ENCODE assay signal across 7 cellular contexts in the genomic region with DNA sequence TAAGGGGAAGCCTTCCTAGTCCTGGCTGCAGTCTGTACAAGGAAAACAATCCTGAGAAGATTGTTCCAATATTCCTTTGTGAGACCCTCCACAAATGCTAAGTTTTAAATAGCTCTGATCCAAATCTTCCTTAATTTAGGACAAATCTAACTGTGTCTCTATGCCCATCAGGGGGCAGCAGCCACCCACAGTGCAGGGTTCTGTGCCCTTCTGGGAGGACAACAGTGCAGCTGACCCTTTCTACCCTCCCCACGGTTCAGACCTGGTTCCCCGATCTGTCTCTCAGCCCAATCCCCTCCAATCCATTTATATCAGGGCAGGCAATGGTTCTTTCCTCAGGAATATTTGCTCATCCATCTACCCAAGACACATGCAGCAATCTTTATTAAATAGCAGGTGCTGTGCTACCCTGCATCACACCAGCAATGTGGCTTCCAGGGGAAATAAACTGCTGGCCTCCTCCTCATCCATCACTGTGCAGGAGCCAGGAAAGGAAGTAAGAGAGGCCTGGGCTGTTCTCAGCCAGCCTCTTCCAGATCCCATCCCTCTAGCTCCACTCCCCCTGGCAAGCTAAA. TPM values are rescaled to one million over a fixed set of nuclear protein-coding genes. Genes with fewer than 3 reads are reported as not detected.
A peak's percentile ranks its signal among the peaks of the same experiment; 100 is the strongest.
DNase-seq lines count a peak whose midpoint lies in the region; ATAC-seq and TF ChIP-seq lines count a peak whose summit lies in the region.

No MANE protein-coding gene starts in this region.

- no peak overlapping the region for H3K27ac ChIP-seq in naive thymus-derived CD4-positive, alpha-beta T cell (ENCODE audit: low read depth, low read length)

- no peak for DNase-seq in GM06990 (ENCODE audit: extremely low read depth, insufficient read length)
- DNase-seq in NCI-H1092 treated with DMSO at 0.1 percent for 48 hours (lab: John Stamatoyannopoulos, UW), result peak; percentile 41
- peak; percentile 29 to 43 for DNase-seq in activated CD4-positive, alpha-beta T cell treated with anti-CD3 and anti-CD28 coated beads for 4 hours
- DNase-seq in endothelial cell (ENCODE audit: low spot score), result peak; percentile 76
- DNase-seq in naive thymus-derived CD4-positive, alpha-beta T cell, result peak in 6 of 9 donors; percentile 17 to 49 (median 28)
- DNase-seq in cerebellum (ENCODE audit: low spot score), result no peak
- no peak for DNase-seq in NCI-H510A treated with DMSO at 0.1 percent for 48 hours (lab: John Stamatoyannopoulos, UW)

- H3K4me3 Mint-ChIP-seq in endothelial cell (ENCODE audit: unreplicated experiment), result no peak overlapping the region
- H3K4me3 Mint-ChIP-seq in naive thymus-derived CD4-positive, alpha-beta T cell, result no peak overlapping the region

- intact Hi-C loops in naive thymus-derived CD4-positive, alpha-beta T cell (cut with micrococcal nuclease), result loop anchor here (1.0 kb wide), 3 partner anchors 40 to 112 kb away; no protein-coding TSS in a partner anchor

- H3K4me1 ChIP-seq in naive thymus-derived CD4-positive, alpha-beta T cell (ENCODE audit: control insufficient read depth in 2 of 2, insufficient read depth in 2 of 2, low read length in 2 of 2), result peaks cover 6% of the 10 kb centered on the region in 2 donors

- H3K9me3 Mint-ChIP-seq in endothelial cell (ENCODE audit: unreplicated experiment), result no peaks in the 10 kb centered on the region
- H3K9me3 Mint-ChIP-seq in naive thymus-derived CD4-positive, alpha-beta T cell, result peaks cover 0 to 3% (median 0%) of the 10 kb centered on the region in 11 donors

- H3K36me3 Mint-ChIP-seq in endothelial cell (ENCODE audit: low read depth, unreplicated experiment), result peaks cover 5% of the 10 kb centered on the region
- no peaks in the 10 kb centered on the region for H3K36me3 Mint-ChIP-seq in naive thymus-derived CD4-positive, alpha-beta T cell

- TF ChIP-seq CTCF in GM06990 (IDR thresholded peaks at IDR 0.05; ENCODE audit: insufficient read depth, low read length, poor library complexity, severe bottlenecking) (peak; percentile 73), endothelial cell (IDR thresholded peaks at IDR 0.05; ENCODE audit: unreplicated experiment) (peak; percentile 45)

- POLR2A ChIA-PET in naive thymus-derived CD4-positive, alpha-beta T cell (lab: Charles Lee), result interaction anchor here (1.6 to 1.8 kb wide), 2 partner anchors 39 to 41 kb away, joined by 3 to 4 read pairs; no protein-coding TSS in a partner anchor

- CTCF ChIA-PET in naive thymus-derived CD4-positive, alpha-beta T cell (lab: Charles Lee), result interaction anchor here (0.8 to 4.6 kb wide), 13 partner anchors 10 to 113 kb away, joined by 3 to 60 read pairs (median 7); no protein-coding TSS in a partner anchor

- H3K27me3 ChIP-seq in GM06990 (replicated peaks; ENCODE audit: control insufficient read depth, insufficient read depth, low read length), result no peaks in the 10 kb centered on the region; the same call in none of the 2 replicates
- no peaks in the 10 kb centered on the region for H3K27me3 ChIP-seq in naive thymus-derived CD4-positive, alpha-beta T cell (ENCODE audit: control insufficient read depth in 2 of 2, insufficient read depth in 2 of 2, low read length in 2 of 2)

- H3K27ac Mint-ChIP-seq in endothelial cell (ENCODE audit: unreplicated experiment), result no peak overlapping the region
- H3K27ac Mint-ChIP-seq in naive thymus-derived CD4-positive, alpha-beta T cell, result peak overlapping the region in 2 of 9 donors; percentile 13 to 60

- H3K9me3 ChIP-seq in naive thymus-derived CD4-positive, alpha-beta T cell (ENCODE audit: control insufficient read depth in 2 of 3, low read length in 3 of 3), result no peaks in the 10 kb centered on the region

- peaks cover 5% of the 10 kb centered on the region for H3K4me1 Mint-ChIP-seq in endothelial cell (ENCODE audit: unreplicated experiment)
- peaks cover 6 to 15% (median 9%) of the 10 kb centered on the region in 7 donors for H3K4me1 Mint-ChIP-seq in naive thymus-derived CD4-positive, alpha-beta T cell

- no peak overlapping the region for H3K4me3 ChIP-seq in GM06990 (replicated peaks; ENCODE audit: low read depth, low read length)
- H3K4me3 ChIP-seq in naive thymus-derived CD4-positive, alpha-beta T cell (ENCODE audit: low read length), result no peak overlapping the region

- peaks cover 26% of the 10 kb centered on the region for H3K27me3 Mint-ChIP-seq in endothelial cell (ENCODE audit: unreplicated experiment)
- H3K27me3 Mint-ChIP-seq in naive thymus-derived CD4-positive, alpha-beta T cell, result peaks cover 2 to 39% (median 10%) of the 10 kb centered on the region in 5 donors

- no peaks in the 10 kb centered on the region for H3K36me3 ChIP-seq in GM06990 (ENCODE audit: control insufficient read depth, insufficient read depth, low read length)
- H3K36me3 ChIP-seq in naive thymus-derived CD4-positive, alpha-beta T cell (ENCODE audit: control insufficient read depth in 2 of 3, insufficient read depth in 3 of 3, low read length in 3 of 3), result no peaks in the 10 kb centered on the region

- ATAC-seq in naive thymus-derived CD4-positive, alpha-beta T cell, result no peak

RNA-seq across cellular contexts. Expression of a gene that starts 4.0 kb away (rescaled TPM):
- 42.8 TPM for total RNA-seq in endothelial cell (ENCODE audit: unreplicated experiment)
- total RNA-seq in naive thymus-derived CD4-positive, alpha-beta T cell, result 10 to 100 TPM; 30.1 to 51.0 (median 43.5) TPM
- polyA plus RNA-seq in naive thymus-derived CD4-positive, alpha-beta T cell, result 1 to 10 TPM; 9.0 to 9.4 TPM
- 20.7 TPM for total RNA-seq in cerebellum

RNA-seq across cellular contexts. Expression of a gene that starts 13.8 kb away (rescaled TPM):
- total RNA-seq in endothelial cell (ENCODE audit: unreplicated experiment) (10.8 TPM), cerebellum (6.5 TPM)
- 1 to 10 TPM in 1 of 5 experiments, under 1 TPM in 3, not detected in 1; 0.49 to 1.1 (median 0.58) TPM for total RNA-seq in naive thymus-derived CD4-positive, alpha-beta T cell
- polyA plus RNA-seq in naive thymus-derived CD4-positive, alpha-beta T cell, result under 1 TPM in 1 of 2 donors, not detected in 1; 0.27 TPM

Comparison
In these comparisons a context has a peak if more than half of its experiments do, and no peak if none do; other contexts are left out.
1. DNase-seq: peak in NCI-H1092 treated with DMSO at 0.1 percent for 48 hours (single experiment), activated CD4-positive, alpha-beta T cell treated with anti-CD3 and anti-CD28 coated beads for 4 hours (2 of 2), endothelial cell (single experiment) and naive thymus-derived CD4-positive, alpha-beta T cell (6 of 9); none in GM06990 (single experiment), cerebellum (single experiment) and NCI-H510A treated with DMSO at 0.1 percent for 48 hours (single experiment).